Comparison of ENCODE assay signal across 8 cellular contexts in the genomic region with DNA sequence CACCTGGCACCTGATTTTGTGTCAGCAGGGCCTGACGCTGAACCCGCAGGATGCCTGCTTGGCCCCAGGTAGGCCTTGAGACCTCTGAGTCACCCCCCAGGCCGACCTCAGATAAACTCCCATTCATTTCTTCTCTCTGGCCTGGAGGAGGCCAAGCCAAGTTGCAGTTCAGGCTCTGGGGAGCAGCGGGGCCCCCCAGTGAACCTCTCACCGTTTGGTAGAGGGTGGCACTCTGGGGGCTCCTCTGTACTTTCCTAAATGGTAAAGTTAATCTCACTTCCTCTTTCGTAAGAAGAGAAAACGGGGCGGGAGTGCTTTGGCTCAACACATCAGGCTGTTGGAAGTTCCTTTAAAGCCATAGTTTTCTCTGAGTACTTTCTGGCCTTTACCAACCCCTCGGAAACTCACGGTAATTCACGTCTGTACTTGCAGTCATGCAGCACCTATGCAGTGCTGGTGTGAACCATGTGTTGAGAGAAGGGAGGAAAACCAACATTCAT. TPM values are rescaled to one million over a fixed set of nuclear protein-coding genes. Genes with fewer than 3 reads are reported as not detected.
DNase-seq lines count a peak whose midpoint lies in the region; ATAC-seq and FAIRE-seq lines count a peak whose summit lies in the region.

No MANE protein-coding gene starts in this region.

- no peaks in the 10 kb centered on the region for H3K9me3 Mint-ChIP-seq in stimulated activated naive B cell treated with anti-CD40 and anti-IgM and Interleukin-4, amounts not matched to agents 10 μg/mL and 1 μg/mL and 100 μg/mL, for 72 hours

- FAIRE-seq in frontal cortex (lab: Jason Lieb, UNC): no peak

- H3K36me3 Mint-ChIP-seq in stimulated activated naive B cell treated with anti-CD40 and anti-IgM and Interleukin-4, amounts not matched to agents 10 μg/mL and 1 μg/mL and 100 μg/mL, for 72 hours: peaks cover 45 to 68% of the 10 kb centered on the region in 2 donors

- peak overlapping the region; percentile 90 to 95 for H3K4me3 Mint-ChIP-seq in stimulated activated naive B cell treated with anti-CD40 and anti-IgM and Interleukin-4, amounts not matched to agents 10 μg/mL and 1 μg/mL and 100 μg/mL, for 72 hours

- peak; percentile 52 for ATAC-seq in GM19328 (IDR thresholded peaks at IDR 0.05; ENCODE audit: unreplicated experiment)
- ATAC-seq in HG03139 (IDR thresholded peaks at IDR 0.05; ENCODE audit: unreplicated experiment): peak; percentile 56
- ATAC-seq in stimulated activated naive B cell treated with anti-CD40 and anti-IgM and Interleukin-4, amounts not matched to agents 10 μg/mL and 1 μg/mL and 100 μg/mL, for 72 hours (replicated peaks): peak; percentile 81 to 83
- no peak for ATAC-seq in GM18873 (IDR thresholded peaks at IDR 0.05; ENCODE audit: low FRiP score, unreplicated experiment)

- peak overlapping the region; percentile 97 for H3K27ac Mint-ChIP-seq in stimulated activated naive B cell treated with anti-CD40 and anti-IgM and Interleukin-4, amounts not matched to agents 10 μg/mL and 1 μg/mL and 100 μg/mL, for 72 hours

- peaks cover 0 to under 1% of the 10 kb centered on the region in 2 donors for H3K27me3 Mint-ChIP-seq in stimulated activated naive B cell treated with anti-CD40 and anti-IgM and Interleukin-4, amounts not matched to agents 10 μg/mL and 1 μg/mL and 100 μg/mL, for 72 hours

- peak; percentile 93 for DNase-seq in stimulated activated naive B cell treated with anti-CD40 and anti-IgM and Interleukin-4, amounts not matched to agents 10 μg/mL and 1 μg/mL and 100 μg/mL, for 72 hours
- DNase-seq in OCI-M2 (lab: John Stamatoyannopoulos, UW; ENCODE audit: unreplicated experiment): no peak
- DNase-seq in frontal cortex (ENCODE audit: low spot score in 2 of 2): no peak
- DNase-seq in dedifferentiated amniotic fluid mesenchymal stem cell (ENCODE audit: extremely low spot score): no peak

- H3K4me1 Mint-ChIP-seq in stimulated activated naive B cell treated with anti-CD40 and anti-IgM and Interleukin-4, amounts not matched to agents 10 μg/mL and 1 μg/mL and 100 μg/mL, for 72 hours: peaks cover 51 to 80% of the 10 kb centered on the region in 2 donors

- peak overlapping the region; percentile 88 for H3K27ac ChIP-seq in cingulate gyrus (ENCODE audit: low read depth, low read length)

RNA-seq across cellular contexts. Expression of a gene that starts 2.8 kb away (rescaled TPM):
- total RNA-seq in frontal cortex: 6.1 TPM
